In the genomic region with DNA sequence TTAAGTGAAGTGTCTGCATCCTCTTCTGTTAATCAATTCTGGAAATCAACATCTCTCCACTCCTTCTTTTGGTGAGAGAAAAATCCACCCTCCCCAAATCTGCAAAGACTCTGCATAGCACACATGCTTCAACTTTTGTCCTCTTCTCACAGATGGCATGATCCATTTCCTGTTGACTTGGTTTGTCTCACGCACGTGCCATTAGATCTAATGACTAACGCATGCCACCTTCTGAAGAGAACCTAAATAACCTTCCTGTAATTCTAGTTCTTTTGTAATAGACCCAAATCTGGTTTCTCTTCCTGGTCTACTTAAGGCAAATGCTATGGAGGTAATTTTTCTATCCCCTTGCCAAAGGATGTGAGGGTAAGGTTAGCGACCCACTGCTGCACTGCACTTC, we compare ENCODE assay signal across 10 cellular contexts. TPM values are rescaled to one million over a fixed set of nuclear protein-coding genes. Genes with fewer than 3 reads are reported as not detected.
A peak's percentile ranks its signal among the peaks of the same experiment; 100 is the strongest.
DNase-seq lines count a peak whose midpoint lies in the region; ATAC-seq and TF ChIP-seq lines count a peak whose summit lies in the region.
"Had no signal": no experiment of that assay in that cellular context is flagged by ENCODE, and none has a peak within 500 bp of the region (broad histone marks: within the 10 kb centered on the region; RNA-seq: fewer than 3 reads in every experiment).

No MANE protein-coding gene starts in this region.

- peak overlapping the region; percentile 12 for H3K4me2 ChIP-seq in Karpas-422 (ENCODE audit: low read depth, low read length, poor library complexity, severe bottlenecking)

- H3K9me2 ChIP-seq in Karpas-422 (replicated peaks; ENCODE audit: insufficient read depth, low read length), result no peaks in the 10 kb centered on the region

- H3K9me3 ChIP-seq in Karpas-422 (ENCODE audit: low read length) (no peaks in the 10 kb centered on the region), Caco-2 (no peaks in the 10 kb centered on the region)

- peak overlapping the region; percentile 64 for H2AFZ ChIP-seq in Karpas-422 (ENCODE audit: low read length)

- no peaks in the 10 kb centered on the region for H4K20me1 ChIP-seq in Karpas-422 (ENCODE audit: insufficient read depth, low read depth, low read length)

- H3K27ac Mint-ChIP-seq in activated naive CD8-positive, alpha-beta T cell, result peak overlapping the region; percentile 83
- no peak overlapping the region for H3K27ac Mint-ChIP-seq in Caco-2 (ENCODE audit: unreplicated experiment)

- H3K9me3 Mint-ChIP-seq in activated naive CD8-positive, alpha-beta T cell (ENCODE audit: low read depth), result no peaks in the 10 kb centered on the region
- H3K9me3 Mint-ChIP-seq in Caco-2 (ENCODE audit: unreplicated experiment), result peaks cover 3% of the 10 kb centered on the region

- H3K36me3 Mint-ChIP-seq in activated naive CD8-positive, alpha-beta T cell, result no peaks in the 10 kb centered on the region
- no peaks in the 10 kb centered on the region for H3K36me3 Mint-ChIP-seq in Caco-2 (ENCODE audit: insufficient read depth, unreplicated experiment)

- H3K9ac ChIP-seq in Karpas-422 (ENCODE audit: low read length), result peak overlapping the region; percentile 23; the same call in 1 of the 2 replicates

- intact Hi-C loops in Caco-2 (cut with micrococcal nuclease; ENCODE audit: unreplicated experiment), result no loop called here

- H3K4me3 Mint-ChIP-seq in activated naive CD8-positive, alpha-beta T cell, result peak overlapping the region; percentile 11
- no peak overlapping the region for H3K4me3 Mint-ChIP-seq in Caco-2 (ENCODE audit: unreplicated experiment)

- BruUV-seq in Caco-2 (replicated peaks; lab: Mats Ljungman, UMichigan), result no TSS peak

- H3K4me1 ChIP-seq in Karpas-422 (ENCODE audit: low read length) (peaks cover 63% of the 10 kb centered on the region), Caco-2 (no peaks in the 10 kb centered on the region)

- CTCF ChIA-PET in BJ (lab: Yijun Ruan, JAX), result interaction anchor here (1.2 kb wide), 1 partner anchor 474 kb away, joined by 3 read pairs; no protein-coding TSS in a partner anchor
- CTCF ChIA-PET in Caco-2 (lab: Charles Lee), result interaction anchor here (0.6 kb wide), 1 partner anchor 207 kb away, joined by 6 read pairs; no protein-coding TSS in a partner anchor

- H3K36me3 ChIP-seq in BJ (ENCODE audit: control insufficient read depth, insufficient read depth, low read length) (no peaks in the 10 kb centered on the region), Karpas-422 (ENCODE audit: insufficient read depth, low read length) (no peaks in the 10 kb centered on the region), Caco-2 (ENCODE audit: control insufficient read depth, insufficient read depth, low read length) (no peaks in the 10 kb centered on the region)

- H3K27ac ChIP-seq in Karpas-422 (ENCODE audit: low read length), result peak overlapping the region; percentile 67

- H3K27me3 ChIP-seq in BJ (ENCODE audit: control insufficient read depth, insufficient read depth, low read length) (no peaks in the 10 kb centered on the region), Karpas-422 (ENCODE audit: low read length) (no peaks in the 10 kb centered on the region), Caco-2 (replicated peaks; ENCODE audit: control insufficient read depth, insufficient read depth, low read length) (no peaks in the 10 kb centered on the region)

- no peak for TF ChIP-seq CTCF in BJ (IDR thresholded peaks at IDR 0.05; ENCODE audit: insufficient read depth, low read depth, low read length)
- TF ChIP-seq CTCF in Caco-2 (IDR thresholded peaks at IDR 0.05; ENCODE audit: insufficient read depth in 1 of 2, low read depth in 1 of 2, low read length in 1 of 2, severe bottlenecking in 1 of 2, unreplicated experiment in 1 of 2), result no peak

- DNase-seq in BJ (ENCODE audit: low read depth) (peak; percentile 81), Karpas-422 (peak; percentile 86), SHP77 (lab: John Stamatoyannopoulos, UW) (no peak), Caco-2 (no peak)
- DNase-seq in stimulated activated CD4-positive, alpha-beta T cell treated with anti-CD3 and anti-CD28 coated beads, Interleukin-2, amount 100 ng/mL, for 4 hours (ENCODE audit: low read depth), result peak; percentile 14

- ATAC-seq in GM19372 (IDR thresholded peaks at IDR 0.05; ENCODE audit: low read depth, unreplicated experiment), result peak; percentile 55
- no peak for ATAC-seq in GM19351 (IDR thresholded peaks at IDR 0.05; ENCODE audit: unreplicated experiment)
- ATAC-seq: HCT116 had no signal

- no peak overlapping the region for H3K4me3 ChIP-seq in BJ (ENCODE audit: low read depth, low read length)
- H3K4me3 ChIP-seq in Karpas-422 (ENCODE audit: low read length), result no peak overlapping the region
- H3K4me3 ChIP-seq in Caco-2 (ENCODE audit: low read depth, low read length), result no peak overlapping the region

- POLR2A ChIA-PET in BJ (lab: Charles Lee), result no interaction called here
- POLR2A ChIA-PET in Caco-2 (lab: Charles Lee), result interaction anchor here (0.6 kb wide), 1 partner anchor 618 kb away, joined by 3 read pairs; no protein-coding TSS in a partner anchor

- H3K79me2 ChIP-seq in Karpas-422 (ENCODE audit: low read length), result no peaks in the 10 kb centered on the region

- H3K27me3 Mint-ChIP-seq in activated naive CD8-positive, alpha-beta T cell, result no peaks in the 10 kb centered on the region
- no peaks in the 10 kb centered on the region for H3K27me3 Mint-ChIP-seq in Caco-2 (ENCODE audit: insufficient read depth, unreplicated experiment)

- peaks cover 28% of the 10 kb centered on the region for H3K4me1 Mint-ChIP-seq in activated naive CD8-positive, alpha-beta T cell (ENCODE audit: low read depth)
- H3K4me1 Mint-ChIP-seq in Caco-2 (ENCODE audit: low read depth, unreplicated experiment), result no peaks in the 10 kb centered on the region

RNA-seq across cellular contexts. Expression of a gene that starts 51.0 kb away (rescaled TPM):
- 11.6 and 21.1 TPM in 2 replicates for polyA plus RNA-seq in BJ (2011; rRNA removed)
- 12.9 and 16.0 TPM in 2 replicates for polyA minus RNA-seq in BJ (2011; rRNA and poly(A)+ RNA removed)
- total RNA-seq in Karpas-422 (2014; rRNA removed; shearing (Covaris generic); ENCODE audit: low replicate concordance), result 107 and 255 TPM in 2 replicates
- 17.6 and 18.4 TPM in 2 replicates for total RNA-seq in Caco-2 (2022)

RNA-seq across cellular contexts. Expression of a gene that starts 60.0 kb away (rescaled TPM):
- not detected in 2 replicates for polyA plus RNA-seq in BJ (2011; rRNA removed)
- polyA minus RNA-seq in BJ (2011; rRNA and poly(A)+ RNA removed), result 0.19 TPM in 1 of 2 replicates, not detected in the other
- 0.14 and 0.45 TPM in 2 replicates for total RNA-seq in Karpas-422 (2014; rRNA removed; shearing (Covaris generic); ENCODE audit: low replicate concordance)
- 0.53 and 0.68 TPM in 2 replicates for total RNA-seq in Caco-2 (2022)
- total RNA-seq: temporal lobe had no signal

Comparison
In these comparisons a context has a peak if more than half of its experiments do, and no peak if none do; other contexts are left out.
1. DNase-seq: peak in BJ (single experiment), Karpas-422 (single experiment) and stimulated activated CD4-positive, alpha-beta T cell treated with anti-CD3 and anti-CD28 coated beads, Interleukin-2, amount 100 ng/mL, for 4 hours (single experiment); none in SHP77 (0 of 2) and Caco-2 (0 of 2).